Comparison of ENCODE assay signal across 31 cellular contexts in genomic region chr1:6619045-6619444, GRCh38.
"Had no signal": no experiment of that assay in that cellular context is flagged by ENCODE, and none has a peak within 500 bp of the region (broad histone marks: within the 10 kb centered on the region; RNA-seq: fewer than 3 reads in every experiment).

No MANE protein-coding gene starts in this region.

- ATAC-seq: activated CD8-positive, alpha-beta T cell treated with anti-CD3 and anti-CD28 coated beads for 36 hours; activated naive CD4-positive, alpha-beta T cell treated with anti-CD3 and anti-CD28 coated beads, Interleukin-2, amount 50 U/mL, for 72 hours; activated T-cell treated with anti-CD3 and anti-CD28 coated beads, Interleukin-2, amount 50 U/mL, for 72 hours; activated T-helper 17 cell treated with anti-CD3 and anti-CD28 coated beads, Interleukin-2, amount 50 U/mL, for 72 hours; body of pancreas had no signal

- H3K4me3 Mint-ChIP-seq: activated B cell treated with CpG ODN at 0.5 μM for 24 hours; activated CD4-positive, alpha-beta memory T cell treated with anti-CD3 and anti-CD28 coated beads for 36 hours; activated CD4-positive, alpha-beta T cell treated with anti-CD3 and anti-CD28 coated beads, Interleukin-2, amount 10 ng/mL, durations not matched to agents 24 days and 14 days; activated CD8-positive, alpha-beta T cell treated with anti-CD3 and anti-CD28 coated beads for 36 hours; activated naive CD4-positive, alpha-beta T cell treated with anti-CD3 and anti-CD28 coated beads for 36 hours; activated naive CD8-positive, alpha-beta T cell treated with anti-CD3 and anti-CD28 coated beads for 36 hours; activated T-cell treated with anti-CD3 and anti-CD28 coated beads, Interleukin-2, amount 50 U/mL, for 24 hours; activated T-cell treated with anti-CD3 and anti-CD28 coated beads, Interleukin-2, amount 50 U/mL, for 72 hours; activated T-helper 1 cell treated with anti-CD3 and anti-CD28 coated beads, Interleukin-12 subunit alpha, Interleukin-12 subunit beta, Interleukin-2, Interleukin-4 antibody, amounts not matched to agents 30 ng/mL and 10 ng/mL and 1 ng/mL, durations not matched to agents 14 hours and 24 hours and 36 hours; activated T-helper 17 cell treated with anti-CD3 and anti-CD28 coated beads, Interleukin-2, amount 50 U/mL, for 72 hours; T-helper 1 cell treated with Interleukin-12 subunit alpha and Interleukin-12 subunit beta and Interleukin-4 antibody, amounts not matched to agents 30 μg/mL and 1 μg/mL, for 36 hours; T-helper 2 cell treated with Interferon-gamma antibody and Interleukin-4, amounts not matched to agents 5 μg/mL and 100 μg/mL, for 36 hours had no signal

- DNase-seq: activated B cell treated with CpG ODN at 0.5 μM for 24 hours; activated CD4-positive, alpha-beta memory T cell treated with anti-CD3 and anti-CD28 coated beads for 36 hours; activated CD4-positive, alpha-beta T cell treated with anti-CD3 and anti-CD28 coated beads for 4 hours; activated CD4-positive, alpha-beta T cell treated with anti-CD3 and anti-CD28 coated beads, Interleukin-2, amount 10 ng/mL, durations not matched to agents 24 days and 14 days; activated CD4-positive, alpha-beta T cell treated with anti-CD3 and anti-CD28 coated beads, Interleukin-2, amount 50 U/mL, for 1 hour; activated CD4-positive, alpha-beta T cell treated with anti-CD3 and anti-CD28 coated beads, Interleukin-2, amount 50 U/mL, for 4 hours; activated CD4-positive, CD25-positive, alpha-beta regulatory T cell treated with anti-CD3 and anti-CD28 coated beads, Interleukin-2, amount 50 U/mL, for 72 hours; activated CD8-positive, alpha-beta memory T cell treated with anti-CD3 and anti-CD28 coated beads, Interleukin-2, amount 50 U/mL, for 4 hours; activated CD8-positive, alpha-beta T cell treated with anti-CD3 and anti-CD28 coated beads for 36 hours; activated effector memory CD4-positive, alpha-beta T cell treated with anti-CD3 and anti-CD28 coated beads, Interleukin-2, amount 50 U/mL, for 16 hours; activated gamma-delta T cell treated with Interleukin-2 at 50 U/mL for 16 hours; activated naive CD4-positive, alpha-beta T cell; activated naive CD4-positive, alpha-beta T cell treated with anti-CD3 and anti-CD28 coated beads for 36 hours; activated naive CD4-positive, alpha-beta T cell treated with anti-CD3 and anti-CD28 coated beads, Interleukin-2, amount 50 U/mL, for 16 hours; activated naive CD8-positive, alpha-beta T cell treated with anti-CD3 and anti-CD28 coated beads for 36 hours; activated T-cell treated with anti-CD3 and anti-CD28 coated beads, Interleukin-2, amount 50 U/mL, for 24 hours; activated T-cell treated with anti-CD3 and anti-CD28 coated beads, Interleukin-2, amount 50 U/mL, for 72 hours; adrenal gland; amniotic stem cell; aorta; body of pancreas; brain microvascular endothelial cell; central memory CD4-positive, alpha-beta T cell; T-helper 1 cell; T-helper 2 cell; T-helper 9 cell had no signal

- H3K27ac Mint-ChIP-seq: activated B cell treated with CpG ODN at 0.5 μM for 24 hours; activated CD4-positive, alpha-beta memory T cell treated with anti-CD3 and anti-CD28 coated beads for 36 hours; activated CD4-positive, alpha-beta T cell treated with anti-CD3 and anti-CD28 coated beads, Interleukin-2, amount 10 ng/mL, durations not matched to agents 24 days and 14 days; activated CD8-positive, alpha-beta T cell treated with anti-CD3 and anti-CD28 coated beads for 36 hours; activated naive CD4-positive, alpha-beta T cell treated with anti-CD3 and anti-CD28 coated beads for 36 hours; activated naive CD8-positive, alpha-beta T cell treated with anti-CD3 and anti-CD28 coated beads for 36 hours; activated T-cell treated with anti-CD3 and anti-CD28 coated beads, Interleukin-2, amount 50 U/mL, for 24 hours; activated T-cell treated with anti-CD3 and anti-CD28 coated beads, Interleukin-2, amount 50 U/mL, for 72 hours; activated T-helper 1 cell treated with anti-CD3 and anti-CD28 coated beads, Interleukin-12 subunit alpha, Interleukin-12 subunit beta, Interleukin-2, Interleukin-4 antibody, amounts not matched to agents 30 ng/mL and 10 ng/mL and 1 ng/mL, durations not matched to agents 14 hours and 24 hours and 36 hours; activated T-helper 17 cell treated with anti-CD3 and anti-CD28 coated beads, Interleukin-2, amount 50 U/mL, for 72 hours; T-helper 1 cell treated with Interleukin-12 subunit alpha and Interleukin-12 subunit beta and Interleukin-4 antibody, amounts not matched to agents 30 μg/mL and 1 μg/mL, for 36 hours; T-helper 2 cell treated with Interferon-gamma antibody and Interleukin-4, amounts not matched to agents 5 μg/mL and 100 μg/mL, for 36 hours had no signal

- H3K27me3 Mint-ChIP-seq: activated B cell treated with CpG ODN at 0.5 μM for 24 hours; activated CD4-positive, alpha-beta memory T cell treated with anti-CD3 and anti-CD28 coated beads for 36 hours; activated CD4-positive, alpha-beta T cell treated with anti-CD3 and anti-CD28 coated beads, Interleukin-2, amount 10 ng/mL, durations not matched to agents 24 days and 14 days; activated CD8-positive, alpha-beta T cell treated with anti-CD3 and anti-CD28 coated beads for 36 hours; activated naive CD8-positive, alpha-beta T cell treated with anti-CD3 and anti-CD28 coated beads for 36 hours; activated T-cell treated with anti-CD3 and anti-CD28 coated beads, Interleukin-2, amount 50 U/mL, for 24 hours; activated T-helper 17 cell treated with anti-CD3 and anti-CD28 coated beads, Interleukin-2, amount 50 U/mL, for 72 hours had no signal

- H3K9me3 Mint-ChIP-seq: activated B cell treated with CpG ODN at 0.5 μM for 24 hours; activated CD4-positive, alpha-beta memory T cell treated with anti-CD3 and anti-CD28 coated beads for 36 hours; activated CD4-positive, alpha-beta T cell treated with anti-CD3 and anti-CD28 coated beads, Interleukin-2, amount 10 ng/mL, durations not matched to agents 24 days and 14 days; activated CD8-positive, alpha-beta T cell treated with anti-CD3 and anti-CD28 coated beads for 36 hours; activated naive CD4-positive, alpha-beta T cell treated with anti-CD3 and anti-CD28 coated beads for 36 hours; activated naive CD4-positive, alpha-beta T cell treated with anti-CD3 and anti-CD28 coated beads, Interleukin-2, amount 50 U/mL, for 72 hours; activated naive CD8-positive, alpha-beta T cell treated with anti-CD3 and anti-CD28 coated beads for 36 hours; activated T-cell treated with anti-CD3 and anti-CD28 coated beads, Interleukin-2, amount 50 U/mL, for 24 hours; activated T-cell treated with anti-CD3 and anti-CD28 coated beads, Interleukin-2, amount 50 U/mL, for 72 hours; activated T-helper 1 cell treated with anti-CD3 and anti-CD28 coated beads, Interleukin-12 subunit alpha, Interleukin-12 subunit beta, Interleukin-2, Interleukin-4 antibody, amounts not matched to agents 30 ng/mL and 10 ng/mL and 1 ng/mL, durations not matched to agents 14 hours and 24 hours and 36 hours; activated T-helper 17 cell treated with anti-CD3 and anti-CD28 coated beads, Interleukin-2, amount 50 U/mL, for 72 hours; T-helper 1 cell treated with Interleukin-12 subunit alpha and Interleukin-12 subunit beta and Interleukin-4 antibody, amounts not matched to agents 30 μg/mL and 1 μg/mL, for 36 hours; T-helper 2 cell treated with Interferon-gamma antibody and Interleukin-4, amounts not matched to agents 5 μg/mL and 100 μg/mL, for 36 hours had no signal
